In genomic region chr16:54946909-54947308, GRCh38 we compare ENCODE assay signal across 1 cellular context.
TF ChIP-seq lines count a peak whose summit lies in the region.

No MANE protein-coding gene starts in this region.

TF ChIP-seq in IMR-90, 13 proteins besides CTCF, POLR2A, EP300 and RAD21:
- TF ChIP-seq MAFK (IDR thresholded peaks at IDR 0.05; ENCODE audit: low read depth, low read length): peak; percentile 2; the same call in 1 of the 2 replicates
- TF ChIP-seq NFE2L2 (IDR thresholded peaks at IDR 0.05; ENCODE audit: low read depth, low read length): no peak
- TF ChIP-seq SMC3 (IDR thresholded peaks at IDR 0.05; ENCODE audit: low read depth, low read length): no peak
